26 cellular contexts compared by ENCODE assay signal in genomic region chr18:28288784-28289183, GRCh38.
"Had no signal": no experiment of that assay in that cellular context is flagged by ENCODE, and none has a peak within 500 bp of the region (broad histone marks: within the 10 kb centered on the region; RNA-seq: fewer than 3 reads in every experiment).

No MANE protein-coding gene starts in this region.

- H3K27me3 ChIP-seq: stomach, suprapubic skin, testis, thyroid gland, tibial artery, tibial nerve, transverse colon, upper lobe of left lung, upper lobe of right lung, uterus had no signal

- H3K27ac ChIP-seq: stomach, suprapubic skin, testis, thoracic aorta, thyroid gland, tibial artery, tibial nerve, transverse colon, upper lobe of left lung, upper lobe of right lung, uterus had no signal

- H3K9me3 ChIP-seq: stomach, suprapubic skin, testis, thoracic aorta, thyroid gland, tibial nerve, transverse colon, upper lobe of left lung, upper lobe of right lung, uterus had no signal

- H3K4me3 ChIP-seq: stomach, suprapubic skin, testis, thoracic aorta, thyroid gland, tibial artery, tibial nerve, transverse colon, upper lobe of left lung, upper lobe of right lung, uterus had no signal

- DNase-seq: stimulated activated CD4-positive, alpha-beta T cell treated with anti-CD3 and anti-CD28 coated beads, Interleukin-2, amount 100 ng/mL, for 48 hours; stimulated activated CD4-positive, alpha-beta T cell treated with anti-CD3 and anti-CD28 coated beads, Interleukin-4, amount 100 ng/mL, for 1 hour; stimulated activated CD4-positive, alpha-beta T cell treated with anti-CD3 and anti-CD28 coated beads, Interleukin-4, amount 100 ng/mL, for 24 hours; stimulated activated CD4-positive, alpha-beta T cell treated with anti-CD3 and anti-CD28 coated beads, Interleukin-4, amount 100 ng/mL, for 4 hours; stimulated activated CD8-positive, alpha-beta memory T cell treated with anti-CD3 and anti-CD28 coated beads, Interleukin-4, amount 100 ng/mL, for 48 hours; stimulated activated naive B cell treated with anti-CD40 and anti-IgM and Interleukin-4, amounts not matched to agents 10 μg/mL and 1 μg/mL and 100 μg/mL, for 72 hours; stimulated activated naive CD4-positive, alpha-beta T cell; stimulated activated naive CD4-positive, alpha-beta T cell treated with Interleukin-2 at 50 U/mL for 16 hours; stimulated activated naive CD8-positive, alpha-beta T cell treated with anti-CD3 and anti-CD28 coated beads, Interleukin-15, amount 100 ng/mL, for 72 hours; stimulated activated naive CD8-positive, alpha-beta T cell treated with anti-CD3 and anti-CD28 coated beads, Interleukin-15, Interleukin-2, amounts not matched to agents 100 U/mL and 50 U/mL, for 24 hours; stomach; substantia nigra; testis; thyroid gland; tibial artery; transverse colon; trophoblast cell; upper lobe of left lung; upper lobe of right lung; uterus had no signal

- ATAC-seq: stimulated activated effector memory CD8-positive, alpha-beta T cell treated with anti-CD3 and anti-CD28 coated beads, Interleukin-12 subunit alpha, Interleukin-12 subunit beta, amount 100 ng/mL, for 72 hours; stimulated activated memory B cell treated with anti-CD40 and anti-IgM and Interleukin-4, amounts not matched to agents 10 μg/mL and 1 μg/mL and 100 μg/mL, for 72 hours; stimulated activated naive B cell treated with anti-CD40 and anti-IgM and Interleukin-4, amounts not matched to agents 10 μg/mL and 1 μg/mL and 100 μg/mL, for 72 hours; stimulated activated naive CD8-positive, alpha-beta T cell treated with anti-CD3 and anti-CD28 coated beads, Interleukin-15, amount 100 ng/mL, for 72 hours; stimulated activated naive CD8-positive, alpha-beta T cell treated with anti-CD3 and anti-CD28 coated beads, Interleukin-15, Interleukin-2, amounts not matched to agents 100 U/mL and 50 U/mL, for 24 hours; upper lobe of right lung had no signal

- H3K36me3 ChIP-seq: stomach, suprapubic skin, thoracic aorta, thyroid gland, tibial artery, tibial nerve, transverse colon, upper lobe of left lung, upper lobe of right lung, uterus had no signal

- H3K4me1 ChIP-seq: stomach, suprapubic skin, testis, thyroid gland, tibial artery, tibial nerve, transverse colon, upper lobe of left lung, upper lobe of right lung, uterus had no signal

- FAIRE-seq: urothelium cell line had no signal
